Comparison of ENCODE assay signal across 9 cellular contexts in genomic region chr6:139133272-139133671, GRCh38. TPM values are rescaled to one million over a fixed set of nuclear protein-coding genes. Genes with fewer than 3 reads are reported as not detected.
DNase-seq lines count a peak whose midpoint lies in the region; ATAC-seq and TF ChIP-seq lines count a peak whose summit lies in the region.
"Had no signal": no experiment of that assay in that cellular context is flagged by ENCODE, and none has a peak within 500 bp of the region (broad histone marks: within the 10 kb centered on the region; RNA-seq: fewer than 3 reads in every experiment).

No MANE protein-coding gene starts in this region.

- H3K27me3 ChIP-seq in heart left ventricle = no peaks in the 10 kb centered on the region
- no peaks in the 10 kb centered on the region for H3K27me3 ChIP-seq in lower lobe of right lung (ENCODE audit: low read depth)
- no peaks in the 10 kb centered on the region for H3K27me3 ChIP-seq in upper lobe of left lung

- no peak for TF ChIP-seq POLR2A in heart left ventricle (IDR thresholded peaks at IDR 0.05)
- TF ChIP-seq POLR2A in upper lobe of left lung (IDR thresholded peaks at IDR 0.05) = no peak

- TF ChIP-seq EP300 in upper lobe of left lung (IDR thresholded peaks at IDR 0.05) = no peak

- H3K4me3 ChIP-seq in heart left ventricle (peak overlapping the region in 2 of 12 donors; percentile 8 to 15), lower lobe of right lung (no peak overlapping the region), upper lobe of left lung (no peak overlapping the region)

- DNase-seq in heart left ventricle = peak in 1 of 5 donors; percentile 25
- DNase-seq in Right ventricle myocardium superior = no peak
- DNase-seq in activated B cell treated with CpG ODN at 0.5 μM for 24 hours = no peak
- no peak for DNase-seq in lower lobe of right lung
- DNase-seq in upper lobe of left lung = no peak
- DNase-seq in COR-L47 (lab: John Stamatoyannopoulos, UW) = no peak
- DNase-seq in NCI-H1048 (lab: John Stamatoyannopoulos, UW) = no peak
- no peak for DNase-seq in activated CD8-positive, alpha-beta memory T cell treated with anti-CD3 and anti-CD28 coated beads, Interleukin-2, amount 50 U/mL, for 48 hours

- H3K4me3 Mint-ChIP-seq in activated B cell treated with CpG ODN at 0.5 μM for 24 hours = peak overlapping the region; percentile 79

- peak in 1 of 12 donors; percentile 11 for TF ChIP-seq CTCF in heart left ventricle (IDR thresholded peaks at IDR 0.05)
- no peak for TF ChIP-seq CTCF in activated B cell treated with CpG ODN at 0.5 μM for 24 hours (IDR thresholded peaks at IDR 0.05)
- TF ChIP-seq CTCF in lower lobe of right lung (IDR thresholded peaks at IDR 0.05) = no peak
- no peak for TF ChIP-seq CTCF in upper lobe of left lung (IDR thresholded peaks at IDR 0.05)

- peaks cover 13% of the 10 kb centered on the region for H3K36me3 Mint-ChIP-seq in activated B cell treated with CpG ODN at 0.5 μM for 24 hours (ENCODE audit: low read depth)

- no peak for ATAC-seq in heart left ventricle
- ATAC-seq in Right ventricle myocardium superior (ENCODE audit: poor library complexity) = no peak
- ATAC-seq in activated B cell treated with CpG ODN at 0.5 μM for 24 hours (ENCODE audit: low read depth) = peak; percentile 38
- ATAC-seq in lower lobe of right lung = no peak
- ATAC-seq in upper lobe of left lung (ENCODE audit: low FRiP score in 2 of 2) = no peak

- CTCF ChIA-PET in activated B cell treated with CpG ODN at 0.5 μM for 24 hours (lab: Charles Lee) = interaction anchor here (0.7 to 2.7 kb wide), 3 partner anchors 8 to 241 kb away, joined by 3 to 11 read pairs (median 3); partner anchors contain the start of gene CITED2

- no peaks in the 10 kb centered on the region for H3K27me3 Mint-ChIP-seq in activated B cell treated with CpG ODN at 0.5 μM for 24 hours

- POLR2A ChIA-PET in activated B cell treated with CpG ODN at 0.5 μM for 24 hours (lab: Charles Lee) = interaction anchor here (0.8 to 4.4 kb wide), 8 partner anchors 8 to 241 kb away, joined by 3 to 38 read pairs (median 4); partner anchors contain the start of gene CITED2

- H3K9me3 Mint-ChIP-seq in activated B cell treated with CpG ODN at 0.5 μM for 24 hours = no peaks in the 10 kb centered on the region

- H3K27ac Mint-ChIP-seq in activated B cell treated with CpG ODN at 0.5 μM for 24 hours = peak overlapping the region; percentile 93

- H3K4me1 ChIP-seq in heart left ventricle (peaks cover 0 to 58% (median 20%) of the 10 kb centered on the region in 12 donors), lower lobe of right lung (peaks cover 32% of the 10 kb centered on the region), upper lobe of left lung (peaks cover 16 to 28% (median 22%) of the 10 kb centered on the region in 4 donors)

- WGBS in heart left ventricle, 4 donors = 64 to 82% (median 74%) methylated on average over 8 of the region's 8 CpGs
- 67 to 75% methylated on average over 8 of the region's 8 CpGs for whole genome bisulfite sequencing in upper lobe of left lung, 2 donors

- H3K9me3 ChIP-seq in heart left ventricle = no peaks in the 10 kb centered on the region
- no peaks in the 10 kb centered on the region for H3K9me3 ChIP-seq in lower lobe of right lung
- no peaks in the 10 kb centered on the region for H3K9me3 ChIP-seq in upper lobe of left lung

- H3K4me1 Mint-ChIP-seq in activated B cell treated with CpG ODN at 0.5 μM for 24 hours = peaks cover 65% of the 10 kb centered on the region

- H3K36me3 ChIP-seq in heart left ventricle = peaks cover 0 to 3% (median 0%) of the 10 kb centered on the region in 9 donors
- H3K36me3 ChIP-seq in lower lobe of right lung = no peaks in the 10 kb centered on the region
- H3K36me3 ChIP-seq in upper lobe of left lung = no peaks in the 10 kb centered on the region

- peak overlapping the region in 10 of 12 donors; percentile 12 to 99 (median 94) for H3K27ac ChIP-seq in heart left ventricle
- peak overlapping the region; percentile 95 for H3K27ac ChIP-seq in lower lobe of right lung
- H3K27ac ChIP-seq in upper lobe of left lung = peak overlapping the region in 3 of 4 donors; percentile 80 to 98 (median 96)
- H3K27ac ChIP-seq: C4-2B had no signal

- intact Hi-C loops in heart left ventricle (cut with DNase I) (loop anchor here in 1 of 10 donors (5.0 kb wide), 1 partner anchor 96 kb away; no protein-coding TSS in a partner anchor), Right ventricle myocardium superior (cut with DNase I) (no loop called here), activated B cell treated with CpG ODN at 0.5 μM for 24 hours (cut with micrococcal nuclease) (loop anchor here (1.0 to 10.0 kb wide), 6 partner anchors 8 to 538 kb away; no protein-coding TSS in a partner anchor), lower lobe of right lung (cut with DNase I) (no loop called here)

RNA-seq across cellular contexts. Expression of gene HECA, which starts 1.6 kb away (rescaled TPM):
- 10 to 100 TPM; 38.2 to 67.0 (median 48.3) TPM for total RNA-seq in heart left ventricle
- polyA plus RNA-seq in heart left ventricle = 10 to 100 TPM; 16.5 to 22.2 TPM
- total RNA-seq in Right ventricle myocardium superior = 54.2 TPM
- 34.9 and 38.3 TPM in 2 replicates for total RNA-seq in activated B cell treated with CpG ODN at 0.5 μM for 24 hours
- 53.1 TPM for total RNA-seq in lower lobe of right lung
- total RNA-seq in upper lobe of left lung = 10 to 100 TPM; 34.4 to 57.6 (median 41.2) TPM
